ENCODE assay signal across 18 cellular contexts in the genomic region with DNA sequence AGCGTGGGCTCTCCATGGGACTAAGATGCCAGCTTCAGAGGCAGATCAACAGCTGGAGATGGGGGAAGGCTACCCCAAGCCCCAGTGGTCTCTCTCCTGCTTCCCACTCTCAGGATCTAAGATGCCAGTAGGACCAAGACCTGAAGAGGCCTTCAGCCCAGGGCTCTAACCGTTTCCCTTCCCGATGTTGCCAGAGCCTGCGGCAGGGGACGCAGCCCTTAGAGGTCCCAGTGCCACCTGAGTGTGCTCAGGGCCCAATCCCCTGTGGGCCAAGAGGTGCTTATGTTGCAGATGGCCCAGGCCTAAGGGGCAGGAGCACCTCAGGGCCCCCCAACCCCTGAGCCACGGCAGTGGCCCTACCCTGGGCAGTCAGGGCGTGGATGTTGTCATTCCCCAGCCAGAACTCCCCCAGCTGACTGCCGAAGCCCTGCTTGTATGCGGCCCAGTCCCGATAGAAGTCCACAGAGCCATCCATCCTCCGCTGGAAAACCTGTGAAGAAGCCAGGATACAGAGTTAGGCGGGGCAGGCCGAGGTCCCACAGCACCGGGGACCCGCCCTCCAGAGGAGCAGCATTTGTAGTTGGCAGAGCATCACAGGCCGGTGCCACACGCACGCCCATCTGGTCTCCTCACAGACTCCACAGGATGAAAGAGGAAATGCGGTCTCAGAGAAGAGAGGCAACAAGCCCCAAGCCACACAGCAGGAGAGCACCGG. TPM values are rescaled to one million over a fixed set of nuclear protein-coding genes. Genes with fewer than 3 reads are reported as not detected.
"Had no signal": no experiment of that assay in that cellular context is flagged by ENCODE, and none has a peak within 500 bp of the region (broad histone marks: within the 10 kb centered on the region; RNA-seq: fewer than 3 reads in every experiment).

No MANE protein-coding gene starts in this region.

- H3K36me3 ChIP-seq: uterus had no signal

- H3K9me3 ChIP-seq: spleen, uterus had no signal

- H3K4me1 ChIP-seq: foreskin keratinocyte, parathyroid adenoma, uterus had no signal

- H3K4me3 ChIP-seq: spleen, uterus had no signal

- DNase-seq: activated CD4-positive, alpha-beta T cell treated with anti-CD3 and anti-CD28 coated beads, Interleukin-2, amount 50 U/mL, for 4 hours; activated naive CD4-positive, alpha-beta T cell; activated naive CD8-positive, alpha-beta T cell treated with anti-CD3 and anti-CD28 coated beads for 36 hours; activated T-cell treated with anti-CD3 and anti-CD28 coated beads for 4 hours; amniotic stem cell; foreskin keratinocyte; hypothalamus; mammary epithelial cell; nephron progenitor cell; spleen; stimulated activated CD4-positive, alpha-beta T cell treated with anti-CD3 and anti-CD28 coated beads, Interleukin-4, amount 100 ng/mL, for 4 hours; stimulated activated naive B cell treated with anti-CD40 and anti-IgM and Interleukin-4, amounts not matched to agents 10 μg/mL and 1 μg/mL and 100 μg/mL, for 72 hours; uterus had no signal

- ATAC-seq: foreskin keratinocyte; stimulated activated naive B cell treated with anti-CD40 and anti-IgM and Interleukin-4, amounts not matched to agents 10 μg/mL and 1 μg/mL and 100 μg/mL, for 72 hours had no signal

- H3K27ac ChIP-seq: foreskin keratinocyte, parathyroid adenoma, uterus had no signal

- H3K27me3 ChIP-seq: foreskin keratinocyte, uterus had no signal

RNA-seq across cellular contexts. Expression of gene FCN1, which starts 5.4 kb away (rescaled TPM):
- total RNA-seq: activated naive CD8-positive, alpha-beta T cell treated with anti-CD3 and anti-CD28 coated beads for 36 hours; activated T-helper 1 cell treated with anti-CD3 and anti-CD28 coated beads, Interleukin-12 subunit alpha, Interleukin-12 subunit beta, Interleukin-2, Interleukin-4 antibody, amounts not matched to agents 30 ng/mL and 10 ng/mL and 1 ng/mL, durations not matched to agents 14 hours and 24 hours and 36 hours; epithelial cell of proximal tubule; fibroblast of lung; foreskin keratinocyte; mammary epithelial cell; myocyte had no signal

RNA-seq across cellular contexts. Expression of gene FCN2, which starts 31.7 kb away (rescaled TPM):
- total RNA-seq: activated naive CD8-positive, alpha-beta T cell treated with anti-CD3 and anti-CD28 coated beads for 36 hours; activated T-helper 1 cell treated with anti-CD3 and anti-CD28 coated beads, Interleukin-12 subunit alpha, Interleukin-12 subunit beta, Interleukin-2, Interleukin-4 antibody, amounts not matched to agents 30 ng/mL and 10 ng/mL and 1 ng/mL, durations not matched to agents 14 hours and 24 hours and 36 hours; epithelial cell of proximal tubule; fibroblast of lung; foreskin keratinocyte; mammary epithelial cell; myocyte had no signal
